Comparison of ENCODE assay signal across 11 cellular contexts in genomic region chr6:20366082-20366834, GRCh38. TPM values are rescaled to one million over a fixed set of nuclear protein-coding genes. Genes with fewer than 3 reads are reported as not detected.
DNase-seq lines count a peak whose midpoint lies in the region; ATAC-seq lines count a peak whose summit lies in the region.
"Had no signal": no experiment of that assay in that cellular context is flagged by ENCODE, and none has a peak within 500 bp of the region (broad histone marks: within the 10 kb centered on the region; RNA-seq: fewer than 3 reads in every experiment).

No MANE protein-coding gene starts in this region.

- no CpG with 5 or more reads among the region's 7 CpGs for WGBS in trophoblast cell (ENCODE audit: extremely low coverage, insufficient coverage, insufficient read length)

- no peaks in the 10 kb centered on the region for H3K36me3 ChIP-seq in CD8-positive, alpha-beta memory T cell (ENCODE audit: insufficient read depth, low read length)
- H3K36me3 ChIP-seq in trophoblast cell (ENCODE audit: control insufficient read depth in 1 of 2, insufficient read depth in 2 of 2, low read length in 2 of 2) = no peaks in the 10 kb centered on the region

- no peak overlapping the region for H4K91ac ChIP-seq in trophoblast cell (ENCODE audit: low read depth, low read length)

- H3K4me2 ChIP-seq in trophoblast cell (ENCODE audit: low read length) = peak overlapping the region; percentile 8

- peaks cover 0 to 2% of the 10 kb centered on the region in 2 donors for H3K27me3 Mint-ChIP-seq in CD8-positive, alpha-beta memory T cell
- no peaks in the 10 kb centered on the region for H3K27me3 Mint-ChIP-seq in T-helper 1 cell treated with Interleukin-12 subunit alpha and Interleukin-12 subunit beta and Interleukin-4 antibody, amounts not matched to agents 30 μg/mL and 1 μg/mL, for 36 hours (ENCODE audit: low read depth)

- no peak overlapping the region for H3K9ac ChIP-seq in trophoblast cell (ENCODE audit: low read length)

- H3K4me1 Mint-ChIP-seq in CD8-positive, alpha-beta memory T cell = peaks cover 61 to 69% (median 68%) of the 10 kb centered on the region in 3 donors
- H3K4me1 Mint-ChIP-seq in T-helper 1 cell treated with Interleukin-12 subunit alpha and Interleukin-12 subunit beta and Interleukin-4 antibody, amounts not matched to agents 30 μg/mL and 1 μg/mL, for 36 hours (ENCODE audit: low read depth) = peaks cover 54% of the 10 kb centered on the region

- H3K36me3 Mint-ChIP-seq in CD8-positive, alpha-beta memory T cell = peaks cover 0 to 25% (median 5%) of the 10 kb centered on the region in 3 donors
- peaks cover 13% of the 10 kb centered on the region for H3K36me3 Mint-ChIP-seq in T-helper 1 cell treated with Interleukin-12 subunit alpha and Interleukin-12 subunit beta and Interleukin-4 antibody, amounts not matched to agents 30 μg/mL and 1 μg/mL, for 36 hours (ENCODE audit: low read depth)

- ATAC-seq in HG03045 (IDR thresholded peaks at IDR 0.05; ENCODE audit: unreplicated experiment) = no peak
- ATAC-seq: left colon had no signal

- peak; percentile 7 to 75 (median 64) for DNase-seq in CD8-positive, alpha-beta memory T cell
- DNase-seq in activated gamma-delta T cell treated with anti-CD3 and anti-CD28 coated beads, Interleukin-2, amount 50 U/mL, for 16 hours (ENCODE audit: low read depth) = peak; percentile 16
- DNase-seq in trophoblast cell (peak; percentile 62 to 89), GM19238 (ENCODE audit: insufficient read length, low spot score) (no peak), middle frontal gyrus (ENCODE audit: extremely low spot score, low spot score) (no peak), NCI-H2081 (lab: John Stamatoyannopoulos, UW) (no peak)

- no peaks in the 10 kb centered on the region for H3K27me3 ChIP-seq in CD8-positive, alpha-beta memory T cell (ENCODE audit: insufficient read depth, low read length, poor library complexity, severe bottlenecking)
- H3K27me3 ChIP-seq in trophoblast cell (ENCODE audit: insufficient read depth, low read length) = no peaks in the 10 kb centered on the region

- CTCF ChIA-PET in CD8-positive, alpha-beta memory T cell (lab: Charles Lee) = interaction anchor here (0.7 to 3.9 kb wide), 17 partner anchors 8 to 161 kb away, joined by 3 to 26 read pairs (median 3); no protein-coding TSS in a partner anchor

- H4K8ac ChIP-seq in trophoblast cell (ENCODE audit: low read depth, low read length) = no peak overlapping the region

- no peaks in the 10 kb centered on the region for H3K79me1 ChIP-seq in trophoblast cell (ENCODE audit: low read length)

- H3K4ac ChIP-seq in trophoblast cell (ENCODE audit: low read depth, low read length) = no peak overlapping the region

- no peak overlapping the region for H3K14ac ChIP-seq in trophoblast cell (ENCODE audit: low read length)

- peak overlapping the region; percentile 57 to 84 (median 83) for H3K4me3 Mint-ChIP-seq in CD8-positive, alpha-beta memory T cell
- peak overlapping the region; percentile 57 for H3K4me3 Mint-ChIP-seq in T-helper 1 cell treated with Interleukin-12 subunit alpha and Interleukin-12 subunit beta and Interleukin-4 antibody, amounts not matched to agents 30 μg/mL and 1 μg/mL, for 36 hours

- H3K27ac ChIP-seq in CD8-positive, alpha-beta memory T cell (ENCODE audit: low read depth, low read length) = no peak overlapping the region
- H3K27ac ChIP-seq in trophoblast cell (ENCODE audit: low read depth, low read length) = no peak overlapping the region
- H3K27ac ChIP-seq: C4-2B, epithelial cell of prostate had no signal

- peak overlapping the region; percentile 25 for H3K4me3 ChIP-seq in CD8-positive, alpha-beta memory T cell (ENCODE audit: low read length)
- no peak overlapping the region for H3K4me3 ChIP-seq in trophoblast cell (ENCODE audit: low read depth, low read length)

- H4K12ac ChIP-seq in trophoblast cell (ENCODE audit: low read depth, low read length) = no peak overlapping the region

- H3K9me3 ChIP-seq in CD8-positive, alpha-beta memory T cell (ENCODE audit: low read length) = no peaks in the 10 kb centered on the region
- H3K9me3 ChIP-seq in trophoblast cell (ENCODE audit: insufficient read depth, low read depth, low read length) = no peaks in the 10 kb centered on the region

- no peak overlapping the region for H2BK120ac ChIP-seq in trophoblast cell (ENCODE audit: insufficient read depth, low read length, poor library complexity)

- H3K18ac ChIP-seq in trophoblast cell (ENCODE audit: low read length) = no peak overlapping the region

- H2AK5ac ChIP-seq in trophoblast cell (ENCODE audit: low read length) = no peak overlapping the region

- H3K4me1 ChIP-seq in CD8-positive, alpha-beta memory T cell (ENCODE audit: insufficient read depth, low read length) = peaks cover 63% of the 10 kb centered on the region
- H3K4me1 ChIP-seq in trophoblast cell (ENCODE audit: control insufficient read depth in 1 of 2, insufficient read depth in 2 of 2, low read length in 2 of 2) = no peaks in the 10 kb centered on the region

- peaks cover 0 to 1% (median 0%) of the 10 kb centered on the region in 5 donors for H3K9me3 Mint-ChIP-seq in CD8-positive, alpha-beta memory T cell
- H3K9me3 Mint-ChIP-seq in T-helper 1 cell treated with Interleukin-12 subunit alpha and Interleukin-12 subunit beta and Interleukin-4 antibody, amounts not matched to agents 30 μg/mL and 1 μg/mL, for 36 hours = peaks cover 7% of the 10 kb centered on the region

- no peak overlapping the region for H2AFZ ChIP-seq in trophoblast cell (ENCODE audit: insufficient read depth, low read length, poor library complexity)

- H3K27ac Mint-ChIP-seq in CD8-positive, alpha-beta memory T cell = peak overlapping the region; percentile 86 to 96 (median 96)
- H3K27ac Mint-ChIP-seq in T-helper 1 cell treated with Interleukin-12 subunit alpha and Interleukin-12 subunit beta and Interleukin-4 antibody, amounts not matched to agents 30 μg/mL and 1 μg/mL, for 36 hours = peak overlapping the region; percentile 96

- H2BK5ac ChIP-seq in trophoblast cell (ENCODE audit: low read depth, low read length, poor library complexity) = no peak overlapping the region

- H3K23ac ChIP-seq in trophoblast cell (ENCODE audit: low read length) = no peak overlapping the region

- POLR2A ChIA-PET in CD8-positive, alpha-beta memory T cell (lab: Charles Lee) = interaction anchor here (0.6 to 4.3 kb wide), 15 partner anchors 8 to 163 kb away, joined by 3 to 65 read pairs (median 4); partner anchors contain the start of gene E2F3

- H2BK12ac ChIP-seq in trophoblast cell (ENCODE audit: low read length) = no peak overlapping the region

- no peaks in the 10 kb centered on the region for H3K79me2 ChIP-seq in trophoblast cell (ENCODE audit: control insufficient read depth, insufficient read depth, low read length, poor library complexity)

RNA-seq across cellular contexts. Expression of gene E2F3, which starts 35.4 kb away (rescaled TPM):
- 10 to 100 TPM; 31.5 to 32.3 TPM for total RNA-seq in CD8-positive, alpha-beta memory T cell
- 13.1 TPM for polyA plus RNA-seq in CD8-positive, alpha-beta memory T cell
- polyA plus RNA-seq in trophoblast cell (2013) = 10.7 and 11.6 TPM in 2 replicates

Comparison
In these comparisons a context has a peak if more than half of its experiments do, and no peak if none do; other contexts are left out.
1. DNase-seq: peak in CD8-positive, alpha-beta memory T cell (5 of 5), activated gamma-delta T cell treated with anti-CD3 and anti-CD28 coated beads, Interleukin-2, amount 50 U/mL, for 16 hours (single experiment) and trophoblast cell (2 of 2); none in GM19238 (single experiment), middle frontal gyrus (single experiment) and NCI-H2081 (0 of 2).